Comparison of ENCODE assay signal across 1 cellular context in the genomic region with DNA sequence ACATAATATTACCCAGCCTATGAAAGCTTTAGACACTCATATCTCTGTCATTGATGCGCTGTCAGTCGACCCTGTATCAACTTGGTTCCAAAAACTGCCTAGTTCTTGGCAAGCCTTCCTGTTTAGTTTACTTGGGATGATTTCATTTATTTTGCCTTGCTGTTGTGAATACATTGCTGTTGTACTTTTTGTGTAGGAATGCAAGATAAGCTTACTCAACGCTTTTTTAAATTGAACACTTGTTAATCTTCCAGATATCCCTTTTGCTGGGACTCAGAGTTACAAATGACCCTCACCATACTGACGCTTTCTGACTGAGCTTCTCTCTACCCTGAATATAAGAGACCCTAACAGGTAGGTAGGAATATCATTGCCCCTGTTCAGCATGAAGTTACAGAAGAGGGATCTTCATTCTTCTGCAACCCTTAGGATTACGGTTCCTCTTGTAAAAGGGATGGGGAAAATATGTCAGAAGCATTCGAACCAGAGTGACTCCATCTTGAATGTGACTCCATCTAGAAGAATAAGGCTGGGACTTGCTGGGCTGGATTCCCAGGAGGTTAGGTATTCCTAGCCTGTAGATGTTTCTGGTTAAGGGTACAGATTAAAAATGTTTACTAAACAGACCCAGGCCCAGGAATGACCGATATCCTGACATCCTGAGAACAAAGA.
TF ChIP-seq lines count a peak whose summit lies in the region.

No MANE protein-coding gene starts in this region.

TF ChIP-seq in K562, 482 proteins besides CTCF, POLR2A, EP300 and RAD21 (continues in another document):
- TF ChIP-seq ZNF184 (CRISPR knock-in tag; IDR thresholded peaks at IDR 0.05) = no peak
- TF ChIP-seq DNMT1 (IDR thresholded peaks at IDR 0.05) = no peak
- TF ChIP-seq, protein P1, sequence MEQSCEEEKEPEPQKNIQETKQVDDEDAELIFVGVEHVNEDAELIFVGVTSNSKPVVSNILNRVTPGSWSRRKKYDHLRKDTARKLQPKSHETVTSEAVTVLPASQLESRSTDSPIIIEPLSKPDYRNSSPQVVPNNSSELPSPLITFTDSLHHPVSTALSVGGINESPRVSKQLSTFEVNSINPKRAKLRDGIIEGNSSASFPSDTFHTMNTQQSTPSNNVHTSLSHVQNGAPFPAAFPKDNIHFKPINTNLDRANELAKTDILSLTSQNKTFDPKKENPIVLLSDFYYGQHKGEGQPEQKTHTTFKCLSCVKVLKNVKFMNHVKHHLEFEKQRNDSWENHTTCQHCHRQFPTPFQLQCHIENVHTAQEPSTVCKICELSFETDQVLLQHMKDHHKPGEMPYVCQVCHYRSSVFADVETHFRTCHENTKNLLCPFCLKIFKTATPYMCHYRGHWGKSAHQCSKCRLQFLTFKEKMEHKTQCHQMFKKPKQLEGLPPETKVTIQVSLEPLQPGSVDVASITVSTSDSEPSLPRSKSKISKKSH (CRISPR knock-in tag; IDR thresholded peaks at IDR 0.05) = no peak
- no peak for TF ChIP-seq NELFE (IDR thresholded peaks at IDR 0.05; ENCODE audit: insufficient read depth, insufficient read length)
- TF ChIP-seq MECOM (CRISPR knock-in tag; IDR thresholded peaks at IDR 0.05) = 0 out of 2 replicates have a peak, but pooled peaks have one; percentile 63
- TF ChIP-seq PTRF (tag; IDR thresholded peaks at IDR 0.05) = peak; percentile 82
- TF ChIP-seq ZNF253 (CRISPR knock-in tag; conservative IDR thresholded peaks at IDR 0.05) = no peak
- TF ChIP-seq PTTG1 (tag; IDR thresholded peaks at IDR 0.05; ENCODE audit: low read depth) = peak; percentile 56; the same call in 1 of the 2 replicates
- TF ChIP-seq NEUROD1 (IDR thresholded peaks at IDR 0.05; ENCODE audit: borderline replicate concordance, low read depth, low read length, partially characterized antibody) = no peak
- TF ChIP-seq, protein P2, sequence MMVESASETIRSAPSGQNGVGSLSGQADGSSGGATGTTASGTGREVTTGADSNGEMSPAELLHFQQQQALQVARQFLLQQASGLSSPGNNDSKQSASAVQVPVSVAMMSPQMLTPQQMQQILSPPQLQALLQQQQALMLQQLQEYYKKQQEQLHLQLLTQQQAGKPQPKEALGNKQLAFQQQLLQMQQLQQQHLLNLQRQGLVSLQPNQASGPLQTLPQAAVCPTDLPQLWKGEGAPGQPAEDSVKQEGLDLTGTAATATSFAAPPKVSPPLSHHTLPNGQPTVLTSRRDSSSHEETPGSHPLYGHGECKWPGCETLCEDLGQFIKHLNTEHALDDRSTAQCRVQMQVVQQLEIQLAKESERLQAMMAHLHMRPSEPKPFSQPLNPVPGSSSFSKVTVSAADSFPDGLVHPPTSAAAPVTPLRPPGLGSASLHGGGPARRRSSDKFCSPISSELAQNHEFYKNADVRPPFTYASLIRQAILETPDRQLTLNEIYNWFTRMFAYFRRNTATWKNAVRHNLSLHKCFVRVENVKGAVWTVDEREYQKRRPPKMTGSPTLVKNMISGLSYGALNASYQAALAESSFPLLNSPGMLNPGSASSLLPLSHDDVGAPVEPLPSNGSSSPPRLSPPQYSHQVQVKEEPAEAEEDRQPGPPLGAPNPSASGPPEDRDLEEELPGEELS (CRISPR knock-in tag; IDR thresholded peaks at IDR 0.05; ENCODE audit: borderline replicate concordance) = no peak
- peak; percentile 85 for TF ChIP-seq MEF2D (tag; conservative IDR thresholded peaks at IDR 0.05; ENCODE audit: low read depth)
- TF ChIP-seq ARHGAP35 (IDR thresholded peaks at IDR 0.05; ENCODE audit: partially characterized antibody) = no peak
- TF ChIP-seq HNRNPL (IDR thresholded peaks at IDR 0.05; ENCODE audit: low read depth, low read length) = no peak
- TF ChIP-seq, protein P3, sequence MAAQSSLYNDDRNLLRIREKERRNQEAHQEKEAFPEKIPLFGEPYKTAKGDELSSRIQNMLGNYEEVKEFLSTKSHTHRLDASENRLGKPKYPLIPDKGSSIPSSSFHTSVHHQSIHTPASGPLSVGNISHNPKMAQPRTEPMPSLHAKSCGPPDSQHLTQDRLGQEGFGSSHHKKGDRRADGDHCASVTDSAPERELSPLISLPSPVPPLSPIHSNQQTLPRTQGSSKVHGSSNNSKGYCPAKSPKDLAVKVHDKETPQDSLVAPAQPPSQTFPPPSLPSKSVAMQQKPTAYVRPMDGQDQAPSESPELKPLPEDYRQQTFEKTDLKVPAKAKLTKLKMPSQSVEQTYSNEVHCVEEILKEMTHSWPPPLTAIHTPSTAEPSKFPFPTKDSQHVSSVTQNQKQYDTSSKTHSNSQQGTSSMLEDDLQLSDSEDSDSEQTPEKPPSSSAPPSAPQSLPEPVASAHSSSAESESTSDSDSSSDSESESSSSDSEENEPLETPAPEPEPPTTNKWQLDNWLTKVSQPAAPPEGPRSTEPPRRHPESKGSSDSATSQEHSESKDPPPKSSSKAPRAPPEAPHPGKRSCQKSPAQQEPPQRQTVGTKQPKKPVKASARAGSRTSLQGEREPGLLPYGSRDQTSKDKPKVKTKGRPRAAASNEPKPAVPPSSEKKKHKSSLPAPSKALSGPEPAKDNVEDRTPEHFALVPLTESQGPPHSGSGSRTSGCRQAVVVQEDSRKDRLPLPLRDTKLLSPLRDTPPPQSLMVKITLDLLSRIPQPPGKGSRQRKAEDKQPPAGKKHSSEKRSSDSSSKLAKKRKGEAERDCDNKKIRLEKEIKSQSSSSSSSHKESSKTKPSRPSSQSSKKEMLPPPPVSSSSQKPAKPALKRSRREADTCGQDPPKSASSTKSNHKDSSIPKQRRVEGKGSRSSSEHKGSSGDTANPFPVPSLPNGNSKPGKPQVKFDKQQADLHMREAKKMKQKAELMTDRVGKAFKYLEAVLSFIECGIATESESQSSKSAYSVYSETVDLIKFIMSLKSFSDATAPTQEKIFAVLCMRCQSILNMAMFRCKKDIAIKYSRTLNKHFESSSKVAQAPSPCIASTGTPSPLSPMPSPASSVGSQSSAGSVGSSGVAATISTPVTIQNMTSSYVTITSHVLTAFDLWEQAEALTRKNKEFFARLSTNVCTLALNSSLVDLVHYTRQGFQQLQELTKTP (IDR thresholded peaks at IDR 0.05; ENCODE audit: low read depth in 1 of 2, partially characterized antibody in 2 of 2) = no peak
- no peak for TF ChIP-seq ILF3 (IDR thresholded peaks at IDR 0.05; ENCODE audit: borderline replicate concordance)
- TF ChIP-seq ZNF316 (IDR thresholded peaks at IDR 0.05) = peak; percentile 63
- TF ChIP-seq GTF2A2 (tag; IDR thresholded peaks at IDR 0.05) = peak; percentile 78; the same call in 1 of the 2 replicates
- TF ChIP-seq NFATC3 (IDR thresholded peaks at IDR 0.05) = no peak
- TF ChIP-seq CCAR2 (IDR thresholded peaks at IDR 0.05; ENCODE audit: low read depth, low read length) = no peak
- no peak for TF ChIP-seq NR2C1 (IDR thresholded peaks at IDR 0.05)
- peak; percentile 71 for TF ChIP-seq NR2C1 (tag; IDR thresholded peaks at IDR 0.05)
- peak; percentile 45; the same call in 1 of the 2 replicates for TF ChIP-seq BACH1 (tag; IDR thresholded peaks at IDR 0.05)
- TF ChIP-seq C11orf30 (IDR thresholded peaks at IDR 0.05; ENCODE audit: low read depth) = no peak
- peak; percentile 39; the same call in 1 of the 2 replicates for TF ChIP-seq ZNF668 (CRISPR knock-in tag; IDR thresholded peaks at IDR 0.05)
- TF ChIP-seq KAT8 (IDR thresholded peaks at IDR 0.05; ENCODE audit: low read depth) = no peak
- TF ChIP-seq POLR2H (tag; IDR thresholded peaks at IDR 0.05; ENCODE audit: low read depth) = no peak
- TF ChIP-seq, protein P4, sequence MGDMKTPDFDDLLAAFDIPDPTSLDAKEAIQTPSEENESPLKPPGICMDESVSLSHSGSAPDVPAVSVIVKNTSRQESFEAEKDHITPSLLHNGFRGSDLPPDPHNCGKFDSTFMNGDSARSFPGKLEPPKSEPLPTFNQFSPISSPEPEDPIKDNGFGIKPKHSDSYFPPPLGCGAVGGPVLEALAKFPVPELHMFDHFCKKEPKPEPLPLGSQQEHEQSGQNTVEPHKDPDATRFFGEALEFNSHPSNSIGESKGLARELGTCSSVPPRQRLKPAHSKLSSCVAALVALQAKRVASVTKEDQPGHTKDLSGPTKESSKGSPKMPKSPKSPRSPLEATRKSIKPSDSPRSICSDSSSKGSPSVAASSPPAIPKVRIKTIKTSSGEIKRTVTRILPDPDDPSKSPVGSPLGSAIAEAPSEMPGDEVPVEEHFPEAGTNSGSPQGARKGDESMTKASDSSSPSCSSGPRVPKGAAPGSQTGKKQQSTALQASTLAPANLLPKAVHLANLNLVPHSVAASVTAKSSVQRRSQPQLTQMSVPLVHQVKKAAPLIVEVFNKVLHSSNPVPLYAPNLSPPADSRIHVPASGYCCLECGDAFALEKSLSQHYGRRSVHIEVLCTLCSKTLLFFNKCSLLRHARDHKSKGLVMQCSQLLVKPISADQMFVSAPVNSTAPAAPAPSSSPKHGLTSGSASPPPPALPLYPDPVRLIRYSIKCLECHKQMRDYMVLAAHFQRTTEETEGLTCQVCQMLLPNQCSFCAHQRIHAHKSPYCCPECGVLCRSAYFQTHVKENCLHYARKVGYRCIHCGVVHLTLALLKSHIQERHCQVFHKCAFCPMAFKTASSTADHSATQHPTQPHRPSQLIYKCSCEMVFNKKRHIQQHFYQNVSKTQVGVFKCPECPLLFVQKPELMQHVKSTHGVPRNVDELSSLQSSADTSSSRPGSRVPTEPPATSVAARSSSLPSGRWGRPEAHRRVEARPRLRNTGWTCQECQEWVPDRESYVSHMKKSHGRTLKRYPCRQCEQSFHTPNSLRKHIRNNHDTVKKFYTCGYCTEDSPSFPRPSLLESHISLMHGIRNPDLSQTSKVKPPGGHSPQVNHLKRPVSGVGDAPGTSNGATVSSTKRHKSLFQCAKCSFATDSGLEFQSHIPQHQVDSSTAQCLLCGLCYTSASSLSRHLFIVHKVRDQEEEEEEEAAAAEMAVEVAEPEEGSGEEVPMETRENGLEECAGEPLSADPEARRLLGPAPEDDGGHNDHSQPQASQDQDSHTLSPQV (IDR thresholded peaks at IDR 0.05) = peak; percentile 89
- no peak for TF ChIP-seq HLTF (IDR thresholded peaks at IDR 0.05)
- TF ChIP-seq, protein P5, sequence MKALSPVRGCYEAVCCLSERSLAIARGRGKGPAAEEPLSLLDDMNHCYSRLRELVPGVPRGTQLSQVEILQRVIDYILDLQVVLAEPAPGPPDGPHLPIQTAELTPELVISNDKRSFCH (CRISPR knock-in tag; IDR thresholded peaks at IDR 0.05) = no peak
- TF ChIP-seq, protein P5 (tag; IDR thresholded peaks at IDR 0.05) = peak; percentile 72
- TF ChIP-seq DDX20 (tag; IDR thresholded peaks at IDR 0.05; ENCODE audit: low read depth) = peak; percentile 80
- no peak for TF ChIP-seq ADNP (tag; IDR thresholded peaks at IDR 0.05)
- TF ChIP-seq NR4A1 (CRISPR knock-in tag; IDR thresholded peaks at IDR 0.05) = no peak
- TF ChIP-seq NR4A1 (tag; IDR thresholded peaks at IDR 0.05) = peak; percentile 83
- TF ChIP-seq ZNF24 (IDR thresholded peaks at IDR 0.05) = no peak
- TF ChIP-seq ZC3H8 (IDR thresholded peaks at IDR 0.05) = no peak
- TF ChIP-seq ZKSCAN8 (CRISPR knock-in tag; IDR thresholded peaks at IDR 0.05) = no peak
- TF ChIP-seq CHD1 (IDR thresholded peaks at IDR 0.05; ENCODE audit: low read length) = no peak
- TF ChIP-seq, protein P6, sequence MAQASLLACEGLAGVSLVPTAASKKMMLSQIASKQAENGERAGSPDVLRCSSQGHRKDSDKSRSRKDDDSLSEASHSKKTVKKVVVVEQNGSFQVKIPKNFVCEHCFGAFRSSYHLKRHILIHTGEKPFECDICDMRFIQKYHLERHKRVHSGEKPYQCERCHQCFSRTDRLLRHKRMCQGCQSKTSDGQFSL (CRISPR knock-in tag; IDR thresholded peaks at IDR 0.05) = no peak
- TF ChIP-seq, protein P6 (tag; IDR thresholded peaks at IDR 0.05) = peak in 1 of 2 experiments; percentile 90; a peak in 2 of 4 replicates
- peak; percentile 58 for TF ChIP-seq CXXC5 (CRISPR knock-in tag; IDR thresholded peaks at IDR 0.05)
- TF ChIP-seq, protein P7, sequence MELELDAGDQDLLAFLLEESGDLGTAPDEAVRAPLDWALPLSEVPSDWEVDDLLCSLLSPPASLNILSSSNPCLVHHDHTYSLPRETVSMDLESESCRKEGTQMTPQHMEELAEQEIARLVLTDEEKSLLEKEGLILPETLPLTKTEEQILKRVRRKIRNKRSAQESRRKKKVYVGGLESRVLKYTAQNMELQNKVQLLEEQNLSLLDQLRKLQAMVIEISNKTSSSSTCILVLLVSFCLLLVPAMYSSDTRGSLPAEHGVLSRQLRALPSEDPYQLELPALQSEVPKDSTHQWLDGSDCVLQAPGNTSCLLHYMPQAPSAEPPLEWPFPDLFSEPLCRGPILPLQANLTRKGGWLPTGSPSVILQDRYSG (tag; conservative IDR thresholded peaks at IDR 0.05; ENCODE audit: low read depth) = peak; percentile 89
- TF ChIP-seq ZNF311 (CRISPR knock-in tag; IDR thresholded peaks at IDR 0.05) = peak; percentile 80
- TF ChIP-seq, protein P8, sequence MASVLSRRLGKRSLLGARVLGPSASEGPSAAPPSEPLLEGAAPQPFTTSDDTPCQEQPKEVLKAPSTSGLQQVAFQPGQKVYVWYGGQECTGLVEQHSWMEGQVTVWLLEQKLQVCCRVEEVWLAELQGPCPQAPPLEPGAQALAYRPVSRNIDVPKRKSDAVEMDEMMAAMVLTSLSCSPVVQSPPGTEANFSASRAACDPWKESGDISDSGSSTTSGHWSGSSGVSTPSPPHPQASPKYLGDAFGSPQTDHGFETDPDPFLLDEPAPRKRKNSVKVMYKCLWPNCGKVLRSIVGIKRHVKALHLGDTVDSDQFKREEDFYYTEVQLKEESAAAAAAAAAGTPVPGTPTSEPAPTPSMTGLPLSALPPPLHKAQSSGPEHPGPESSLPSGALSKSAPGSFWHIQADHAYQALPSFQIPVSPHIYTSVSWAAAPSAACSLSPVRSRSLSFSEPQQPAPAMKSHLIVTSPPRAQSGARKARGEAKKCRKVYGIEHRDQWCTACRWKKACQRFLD (CRISPR knock-in tag; IDR thresholded peaks at IDR 0.05) = peak; percentile 50; the same call in 1 of the 2 replicates
- no peak for TF ChIP-seq BDP1 (IDR thresholded peaks at IDR 0.05; ENCODE audit: insufficient read depth, insufficient read length)
- TF ChIP-seq NONO (IDR thresholded peaks at IDR 0.05; ENCODE audit: low read depth in 2 of 2, low read length in 1 of 2) = no peak
- peak; percentile 56; the same call in 1 of the 2 replicates for TF ChIP-seq ILK (tag; IDR thresholded peaks at IDR 0.05; ENCODE audit: borderline replicate concordance, low read depth)
- 0 out of 2 replicates have a peak, but pooled peaks have one; percentile 24 for TF ChIP-seq PYGO2 (tag; IDR thresholded peaks at IDR 0.05)
- peak; percentile 71 for TF ChIP-seq SMAD4 (CRISPR knock-in tag; conservative IDR thresholded peaks at IDR 0.05)
- TF ChIP-seq HNRNPLL (IDR thresholded peaks at IDR 0.05; ENCODE audit: low read depth, low read length, poor library complexity, severe bottlenecking) = no peak
- no peak for TF ChIP-seq CHD4 (IDR thresholded peaks at IDR 0.05; ENCODE audit: insufficient read depth, insufficient replicate concordance, low read depth, low read length, poor library complexity, severe bottlenecking)
- TF ChIP-seq ZNF197 (CRISPR knock-in tag; IDR thresholded peaks at IDR 0.05; ENCODE audit: low read depth) = 0 out of 2 replicates have a peak, but pooled peaks have one; percentile 26
- TF ChIP-seq HDAC8 (tag; IDR thresholded peaks at IDR 0.05) = peak; percentile 73
- no peak for TF ChIP-seq DACH1 (IDR thresholded peaks at IDR 0.05; ENCODE audit: partially characterized antibody)
- peak; percentile 30; the same call in 1 of the 2 replicates for TF ChIP-seq NFE2L1 (tag; IDR thresholded peaks at IDR 0.05; ENCODE audit: borderline replicate concordance, low read depth)
